ENCODE assay signal across 1 cellular context in the genomic region with DNA sequence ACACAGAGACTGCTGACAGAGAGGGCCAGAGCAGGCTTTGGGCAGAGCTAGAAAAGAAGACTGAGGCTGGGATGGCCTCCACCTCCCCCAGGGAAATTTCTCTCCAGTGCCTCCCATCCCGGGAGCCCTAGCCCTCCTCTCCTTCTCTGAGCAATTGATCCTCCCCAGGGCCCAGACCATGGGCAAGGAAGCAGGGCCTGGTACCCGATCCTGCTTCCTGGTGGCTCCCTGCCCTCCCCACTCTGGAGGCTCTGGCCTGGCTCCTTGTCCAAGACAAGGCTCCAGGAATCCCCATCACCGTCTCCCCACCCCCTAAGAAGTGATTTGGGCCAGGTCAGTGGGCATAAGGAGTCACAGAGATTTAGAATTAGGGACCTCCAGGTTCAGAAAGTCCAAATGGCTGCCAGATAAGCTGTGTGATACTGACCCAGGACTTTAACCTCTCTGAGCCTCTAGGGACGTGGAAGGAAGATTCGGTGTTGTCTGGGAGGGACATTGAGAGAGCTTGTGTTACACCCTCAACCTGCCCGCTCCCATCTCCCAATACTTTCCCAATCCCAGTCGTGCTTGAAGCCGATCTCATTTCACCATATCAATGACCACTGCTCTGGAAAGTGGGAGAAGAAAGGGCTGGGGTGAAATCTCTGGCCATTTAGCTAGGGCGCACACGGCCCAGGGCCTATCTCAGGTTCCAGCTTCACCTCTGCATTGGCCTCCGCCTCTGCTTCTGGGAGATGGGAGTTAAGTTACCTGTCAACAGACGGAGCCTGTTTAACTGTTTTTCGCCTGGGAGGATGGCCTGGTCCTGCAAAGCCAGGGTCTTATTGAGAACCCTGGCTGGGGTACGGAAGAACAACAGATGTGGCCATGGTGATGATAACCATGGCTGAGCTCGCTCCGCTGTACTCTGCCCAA.
TF ChIP-seq lines count a peak whose summit lies in the region.

No MANE protein-coding gene starts in this region.

TF ChIP-seq in WTC11, 78 proteins besides CTCF, POLR2A, EP300 and RAD21 (continued from another document):
- TF ChIP-seq SOX15 (CRISPR knock-in tag; IDR thresholded peaks at IDR 0.05) (no peak), MYBL2 (CRISPR knock-in tag; IDR thresholded peaks at IDR 0.05) (no peak), E2F5 (CRISPR knock-in tag; IDR thresholded peaks at IDR 0.05) (no peak), ZNF263 (CRISPR knock-in tag; IDR thresholded peaks at IDR 0.05; ENCODE audit: low read depth) (no peak), MXD4 (CRISPR knock-in tag; IDR thresholded peaks at IDR 0.05; ENCODE audit: borderline replicate concordance) (no peak), OVOL2 (CRISPR knock-in tag; IDR thresholded peaks at IDR 0.05; ENCODE audit: borderline replicate concordance) (no peak), ZBTB43 (CRISPR knock-in tag; IDR thresholded peaks at IDR 0.05) (no peak), FOXK1 (CRISPR knock-in tag; IDR thresholded peaks at IDR 0.05) (no peak), ESRRA (CRISPR knock-in tag; IDR thresholded peaks at IDR 0.05; ENCODE audit: borderline replicate concordance) (no peak), ZBTB21 (CRISPR knock-in tag; IDR thresholded peaks at IDR 0.05; ENCODE audit: borderline replicate concordance) (no peak), FOXP1 (CRISPR knock-in tag; IDR thresholded peaks at IDR 0.05; ENCODE audit: borderline replicate concordance) (no peak), ATF2 (CRISPR knock-in tag; IDR thresholded peaks at IDR 0.05; ENCODE audit: borderline replicate concordance, low read depth) (no peak), ETV6 (CRISPR knock-in tag; IDR thresholded peaks at IDR 0.05) (no peak)
- TF ChIP-seq, protein P1, sequence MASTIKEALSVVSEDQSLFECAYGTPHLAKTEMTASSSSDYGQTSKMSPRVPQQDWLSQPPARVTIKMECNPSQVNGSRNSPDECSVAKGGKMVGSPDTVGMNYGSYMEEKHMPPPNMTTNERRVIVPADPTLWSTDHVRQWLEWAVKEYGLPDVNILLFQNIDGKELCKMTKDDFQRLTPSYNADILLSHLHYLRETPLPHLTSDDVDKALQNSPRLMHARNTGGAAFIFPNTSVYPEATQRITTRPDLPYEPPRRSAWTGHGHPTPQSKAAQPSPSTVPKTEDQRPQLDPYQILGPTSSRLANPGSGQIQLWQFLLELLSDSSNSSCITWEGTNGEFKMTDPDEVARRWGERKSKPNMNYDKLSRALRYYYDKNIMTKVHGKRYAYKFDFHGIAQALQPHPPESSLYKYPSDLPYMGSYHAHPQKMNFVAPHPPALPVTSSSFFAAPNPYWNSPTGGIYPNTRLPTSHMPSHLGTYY (CRISPR knock-in tag; IDR thresholded peaks at IDR 0.05): no peak
- TF ChIP-seq, protein P2, sequence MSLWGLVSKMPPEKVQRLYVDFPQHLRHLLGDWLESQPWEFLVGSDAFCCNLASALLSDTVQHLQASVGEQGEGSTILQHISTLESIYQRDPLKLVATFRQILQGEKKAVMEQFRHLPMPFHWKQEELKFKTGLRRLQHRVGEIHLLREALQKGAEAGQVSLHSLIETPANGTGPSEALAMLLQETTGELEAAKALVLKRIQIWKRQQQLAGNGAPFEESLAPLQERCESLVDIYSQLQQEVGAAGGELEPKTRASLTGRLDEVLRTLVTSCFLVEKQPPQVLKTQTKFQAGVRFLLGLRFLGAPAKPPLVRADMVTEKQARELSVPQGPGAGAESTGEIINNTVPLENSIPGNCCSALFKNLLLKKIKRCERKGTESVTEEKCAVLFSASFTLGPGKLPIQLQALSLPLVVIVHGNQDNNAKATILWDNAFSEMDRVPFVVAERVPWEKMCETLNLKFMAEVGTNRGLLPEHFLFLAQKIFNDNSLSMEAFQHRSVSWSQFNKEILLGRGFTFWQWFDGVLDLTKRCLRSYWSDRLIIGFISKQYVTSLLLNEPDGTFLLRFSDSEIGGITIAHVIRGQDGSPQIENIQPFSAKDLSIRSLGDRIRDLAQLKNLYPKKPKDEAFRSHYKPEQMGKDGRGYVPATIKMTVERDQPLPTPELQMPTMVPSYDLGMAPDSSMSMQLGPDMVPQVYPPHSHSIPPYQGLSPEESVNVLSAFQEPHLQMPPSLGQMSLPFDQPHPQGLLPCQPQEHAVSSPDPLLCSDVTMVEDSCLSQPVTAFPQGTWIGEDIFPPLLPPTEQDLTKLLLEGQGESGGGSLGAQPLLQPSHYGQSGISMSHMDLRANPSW (CRISPR knock-in tag; conservative IDR thresholded peaks at IDR 0.05; ENCODE audit: low read depth): no peak
TF ChIP-seq in WTC11: peak in this region for 0.
